27 cellular contexts compared by ENCODE assay signal in the genomic region with DNA sequence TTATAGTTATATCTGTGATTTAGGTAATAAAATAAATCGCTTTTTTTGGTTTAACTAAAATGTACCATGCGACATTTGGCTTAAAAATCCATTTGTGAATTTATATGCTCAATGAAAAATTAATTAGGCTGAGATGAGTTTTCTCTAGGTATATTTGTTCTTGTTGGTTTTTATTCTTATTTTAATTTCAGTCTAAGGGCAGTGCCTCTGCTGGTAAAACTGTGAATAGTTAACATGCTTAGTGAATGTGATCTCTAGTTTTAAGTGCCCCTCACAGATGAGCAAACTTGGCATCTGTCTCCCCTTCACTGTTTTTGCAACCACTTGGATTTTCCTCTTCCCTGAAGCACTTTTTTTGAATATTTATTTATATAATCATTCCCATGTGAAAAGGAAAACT.
DNase-seq lines count a peak whose midpoint lies in the region; ATAC-seq and TF ChIP-seq lines count a peak whose summit lies in the region.
"Had no signal": no experiment of that assay in that cellular context is flagged by ENCODE, and none has a peak within 500 bp of the region (broad histone marks: within the 10 kb centered on the region; RNA-seq: fewer than 3 reads in every experiment).

No MANE protein-coding gene starts in this region.

- no peaks in the 10 kb centered on the region for H3K4me1 Mint-ChIP-seq in GM23338
- no peaks in the 10 kb centered on the region for H3K4me1 Mint-ChIP-seq in endodermal cell
- H3K4me1 Mint-ChIP-seq in progenitor cell of endocrine pancreas (ENCODE audit: low read depth): no peaks in the 10 kb centered on the region
- no peaks in the 10 kb centered on the region for H3K4me1 Mint-ChIP-seq in Caco-2 (ENCODE audit: low read depth, unreplicated experiment)
- H3K4me1 Mint-ChIP-seq: CD4-positive, alpha-beta memory T cell had no signal

- H3K27ac Mint-ChIP-seq in GM23338: no peak overlapping the region
- H3K27ac Mint-ChIP-seq in endodermal cell: no peak overlapping the region
- H3K27ac Mint-ChIP-seq in progenitor cell of endocrine pancreas: no peak overlapping the region
- H3K27ac Mint-ChIP-seq in Caco-2 (ENCODE audit: unreplicated experiment): no peak overlapping the region
- H3K27ac Mint-ChIP-seq: CD4-positive, alpha-beta memory T cell; HFFc6 had no signal

- no peaks in the 10 kb centered on the region for H3K79me2 ChIP-seq in GM23338 (replicated peaks; ENCODE audit: insufficient read depth)

- 96 to 100% methylated on average over 2 of the region's 2 CpGs for WGBS in endodermal cell (ENCODE audit: insufficient coverage in 1 of 2, insufficient read length in 1 of 2), 2 experiments

- CTCF ChIA-PET in Caco-2 (lab: Charles Lee): no interaction called here

- POLR2A ChIA-PET in Caco-2 (lab: Charles Lee): no interaction called here

- H3K4me3 ChIP-seq in GM23338: no peak overlapping the region
- H3K4me3 ChIP-seq in endodermal cell (ENCODE audit: low read length): no peak overlapping the region
- no peak overlapping the region for H3K4me3 ChIP-seq in Caco-2 (ENCODE audit: low read depth, low read length)
- H3K4me3 ChIP-seq: A549; BLaER1 treated with 17β-estradiol and CSF1 and Interleukin-3, amounts not matched to agents 10 nM and 100 nM; MG63; PC-9; SJCRH30 had no signal

- H3K4me2 ChIP-seq in GM23338: no peak overlapping the region
- H3K4me2 ChIP-seq: A549; BLaER1 treated with 17β-estradiol and CSF1 and Interleukin-3, amounts not matched to agents 10 nM and 100 nM; PC-9 had no signal

- peak; percentile 19 for DNase-seq in GM23338 (ENCODE audit: low spot score)
- peak; percentile 50 for DNase-seq in NCI-H524 treated with DMSO at 0.1 percent for 48 hours (lab: John Stamatoyannopoulos, UW)
- DNase-seq in endodermal cell: no peak
- no peak for DNase-seq in progenitor cell of endocrine pancreas (ENCODE audit: low spot score, unreplicated experiment)
- DNase-seq in retina: no peak
- no peak for DNase-seq in stimulated activated naive CD4-positive, alpha-beta T cell treated with Interleukin-2 at 50 U/mL for 16 hours (lab: John Stamatoyannopoulos, UW)
- no peak for DNase-seq in Caco-2
- DNase-seq: AML-193; CD4-positive, alpha-beta memory T cell; COR-L47; DMS153; DND-41; H7; HFFc6; KBM-7; MG63; NCI-H1105 treated with DMSO at 0.1 percent for 48 hours; NCI-H146; NCI-H1930; NCI-H345; NCI-H526; PC-9; SJCRH30 had no signal

- intact Hi-C loops in Caco-2 (cut with micrococcal nuclease; ENCODE audit: unreplicated experiment): no loop called here

- no peak for ATAC-seq in GM23338
- ATAC-seq: A549, Right ventricle myocardium inferior, SK-N-SH treated with all-trans-retinoic acid at 6 μM for 48 hours had no signal

- H3F3A ChIP-seq in GM23338 (replicated peaks; ENCODE audit: low read depth): no peaks in the 10 kb centered on the region

- no peak overlapping the region for H3K9ac ChIP-seq in endodermal cell (ENCODE audit: extremely low read depth, low read length, poor library complexity, severe bottlenecking)
- H3K9ac ChIP-seq: BLaER1 treated with 17β-estradiol and CSF1 and Interleukin-3, amounts not matched to agents 10 nM and 100 nM had no signal

- H3K9me3 Mint-ChIP-seq in GM23338 (no peaks in the 10 kb centered on the region), endodermal cell (no peaks in the 10 kb centered on the region), progenitor cell of endocrine pancreas (ENCODE audit: low read depth) (no peaks in the 10 kb centered on the region), Caco-2 (ENCODE audit: unreplicated experiment) (no peaks in the 10 kb centered on the region)
- H3K9me3 Mint-ChIP-seq: HFFc6 had no signal

- H3K36me3 Mint-ChIP-seq in GM23338 (ENCODE audit: low read depth): no peaks in the 10 kb centered on the region
- H3K36me3 Mint-ChIP-seq in endodermal cell (ENCODE audit: low read depth): no peaks in the 10 kb centered on the region
- no peaks in the 10 kb centered on the region for H3K36me3 Mint-ChIP-seq in progenitor cell of endocrine pancreas (ENCODE audit: insufficient read depth)
- no peaks in the 10 kb centered on the region for H3K36me3 Mint-ChIP-seq in Caco-2 (ENCODE audit: insufficient read depth, unreplicated experiment)
- H3K36me3 Mint-ChIP-seq: CD4-positive, alpha-beta memory T cell had no signal

- H4K20me1 ChIP-seq in GM23338 (replicated peaks; ENCODE audit: insufficient read depth): no peaks in the 10 kb centered on the region
- H4K20me1 ChIP-seq: BLaER1 treated with 17β-estradiol and CSF1 and Interleukin-3, amounts not matched to agents 10 nM and 100 nM had no signal

- no peak overlapping the region for H2AFZ ChIP-seq in GM23338
- H2AFZ ChIP-seq: PC-9 had no signal

- H3K27me3 Mint-ChIP-seq in GM23338 (ENCODE audit: insufficient read depth, low read depth, poor library complexity) (no peaks in the 10 kb centered on the region), endodermal cell (ENCODE audit: insufficient read depth) (no peaks in the 10 kb centered on the region), progenitor cell of endocrine pancreas (no peaks in the 10 kb centered on the region), Caco-2 (ENCODE audit: insufficient read depth, unreplicated experiment) (no peaks in the 10 kb centered on the region)
- H3K27me3 Mint-ChIP-seq: CD4-positive, alpha-beta memory T cell had no signal

- H3K9me2 ChIP-seq in GM23338 (ENCODE audit: insufficient read depth): no peaks in the 10 kb centered on the region

- H3K27ac ChIP-seq in GM23338 (ENCODE audit: low read depth): no peak overlapping the region
- H3K27ac ChIP-seq in endodermal cell (ENCODE audit: low read depth, low read length): no peak overlapping the region
- H3K27ac ChIP-seq: A549; BLaER1 treated with 17β-estradiol and CSF1 and Interleukin-3, amounts not matched to agents 10 nM and 100 nM; PC-9; SJCRH30 had no signal

- H3K4me1 ChIP-seq in GM23338 (ENCODE audit: insufficient read depth): no peaks in the 10 kb centered on the region
- no peaks in the 10 kb centered on the region for H3K4me1 ChIP-seq in endodermal cell (ENCODE audit: control insufficient read depth, insufficient read depth, low read length)
- H3K4me1 ChIP-seq in Caco-2: no peaks in the 10 kb centered on the region
- H3K4me1 ChIP-seq: A549; BLaER1 treated with 17β-estradiol and CSF1 and Interleukin-3, amounts not matched to agents 10 nM and 100 nM; SJCRH30 had no signal

- H3K27me3 ChIP-seq in GM23338 (ENCODE audit: insufficient read depth) (no peaks in the 10 kb centered on the region), endodermal cell (ENCODE audit: control insufficient read depth, insufficient read depth, low read length, poor library complexity, severe bottlenecking) (no peaks in the 10 kb centered on the region), Caco-2 (replicated peaks; ENCODE audit: control insufficient read depth, insufficient read depth, low read length) (no peaks in the 10 kb centered on the region; the same call in 1 of the 2 replicates)
- H3K27me3 ChIP-seq: BLaER1 treated with 17β-estradiol and CSF1 and Interleukin-3, amounts not matched to agents 10 nM and 100 nM; MG63; SJCRH30 had no signal

- H3K4me3 Mint-ChIP-seq in GM23338: no peak overlapping the region
- H3K4me3 Mint-ChIP-seq in endodermal cell: no peak overlapping the region
- no peak overlapping the region for H3K4me3 Mint-ChIP-seq in progenitor cell of endocrine pancreas (ENCODE audit: low read depth)
- no peak overlapping the region for H3K4me3 Mint-ChIP-seq in Caco-2 (ENCODE audit: unreplicated experiment)
- H3K4me3 Mint-ChIP-seq: CD4-positive, alpha-beta memory T cell; HFFc6 had no signal

- TF ChIP-seq CTCF in GM23338 (conservative IDR thresholded peaks at IDR 0.05; ENCODE audit: low read depth in 2 of 2) (peak in 1 of 2 experiments; percentile 31; a peak in 3 of 4 replicates), endodermal cell (conservative IDR thresholded peaks at IDR 0.05) (peak; percentile 62), progenitor cell of endocrine pancreas (IDR thresholded peaks at IDR 0.05; ENCODE audit: unreplicated experiment) (peak; percentile 23), Caco-2 (IDR thresholded peaks at IDR 0.05; ENCODE audit: insufficient read depth in 1 of 2, low read depth in 1 of 2, low read length in 1 of 2, severe bottlenecking in 1 of 2, unreplicated experiment in 1 of 2) (no peak)

- H3K9me3 ChIP-seq in endodermal cell (ENCODE audit: control insufficient read depth, low read length): no peaks in the 10 kb centered on the region
- H3K9me3 ChIP-seq in Caco-2: no peaks in the 10 kb centered on the region
- H3K9me3 ChIP-seq: A549; BLaER1 treated with 17β-estradiol and CSF1 and Interleukin-3, amounts not matched to agents 10 nM and 100 nM; MG63; SJCRH30 had no signal

- BruUV-seq in Caco-2 (replicated peaks; lab: Mats Ljungman, UMichigan): no TSS peak

- H3K36me3 ChIP-seq in GM23338 (ENCODE audit: insufficient read depth) (no peaks in the 10 kb centered on the region), endodermal cell (ENCODE audit: control insufficient read depth, insufficient read depth, low read length) (no peaks in the 10 kb centered on the region), Caco-2 (ENCODE audit: control insufficient read depth, insufficient read depth, low read length) (no peaks in the 10 kb centered on the region)
- H3K36me3 ChIP-seq: BLaER1 treated with 17β-estradiol and CSF1 and Interleukin-3, amounts not matched to agents 10 nM and 100 nM; MG63; SJCRH30 had no signal

TF ChIP-seq in GM23338, 12 proteins besides CTCF, POLR2A, EP300 and RAD21 (continues in another document):
- TF ChIP-seq NANOG (IDR thresholded peaks at IDR 0.05; ENCODE audit: borderline replicate concordance) (no peak), ZNF114 (CRISPR knock-in tag; IDR thresholded peaks at IDR 0.05) (no peak), ZNF331 (CRISPR knock-in tag; IDR thresholded peaks at IDR 0.05; ENCODE audit: low read depth) (no peak), EZH2 (IDR thresholded peaks at IDR 0.05; ENCODE audit: low read depth, unreplicated experiment) (no peak), STAT1 (IDR thresholded peaks at IDR 0.05; ENCODE audit: unreplicated experiment) (no peak)
- TF ChIP-seq, protein P1, sequence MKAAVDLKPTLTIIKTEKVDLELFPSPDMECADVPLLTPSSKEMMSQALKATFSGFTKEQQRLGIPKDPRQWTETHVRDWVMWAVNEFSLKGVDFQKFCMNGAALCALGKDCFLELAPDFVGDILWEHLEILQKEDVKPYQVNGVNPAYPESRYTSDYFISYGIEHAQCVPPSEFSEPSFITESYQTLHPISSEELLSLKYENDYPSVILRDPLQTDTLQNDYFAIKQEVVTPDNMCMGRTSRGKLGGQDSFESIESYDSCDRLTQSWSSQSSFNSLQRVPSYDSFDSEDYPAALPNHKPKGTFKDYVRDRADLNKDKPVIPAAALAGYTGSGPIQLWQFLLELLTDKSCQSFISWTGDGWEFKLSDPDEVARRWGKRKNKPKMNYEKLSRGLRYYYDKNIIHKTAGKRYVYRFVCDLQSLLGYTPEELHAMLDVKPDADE (IDR thresholded peaks at IDR 0.05): no peak

Comparison
In these comparisons a context has a peak if more than half of its experiments do, and no peak if none do; other contexts are left out.
1. DNase-seq: peak in GM23338 (single experiment) and NCI-H524 treated with DMSO at 0.1 percent for 48 hours (single experiment); none in endodermal cell (single experiment), progenitor cell of endocrine pancreas (single experiment), retina (single experiment), stimulated activated naive CD4-positive, alpha-beta T cell treated with Interleukin-2 at 50 U/mL for 16 hours (single experiment) and Caco-2 (0 of 2).
2. CTCF ChIP-seq: peak in endodermal cell (single experiment) and progenitor cell of endocrine pancreas (single experiment); none in Caco-2 (0 of 2).